ENCODE assay signal across 15 cellular contexts in genomic region chr1:81437649-81438048, GRCh38.
A peak's percentile ranks its signal among the peaks of the same experiment; 100 is the strongest.
DNase-seq lines count a peak whose midpoint lies in the region; ATAC-seq, FAIRE-seq and TF ChIP-seq lines count a peak whose summit lies in the region.
"Had no signal": no experiment of that assay in that cellular context is flagged by ENCODE, and none has a peak within 500 bp of the region (broad histone marks: within the 10 kb centered on the region; RNA-seq: fewer than 3 reads in every experiment).

No MANE protein-coding gene starts in this region.

- TF ChIP-seq EP300 in tibial nerve (IDR thresholded peaks at IDR 0.05), result no peak

- no peak overlapping the region for H3K4me3 ChIP-seq in tibial nerve

- no peak overlapping the region for H3K27ac ChIP-seq in tibial nerve
- H3K27ac ChIP-seq: HL-60, VCaP had no signal

- FAIRE-seq in GM12892 (lab: Jason Lieb, UNC), result peak; percentile 84

- TF ChIP-seq CTCF in tibial nerve (IDR thresholded peaks at IDR 0.05), result no peak

- TF ChIP-seq POLR2A in GM12892 (IDR thresholded peaks at IDR 0.05; ENCODE audit: low read depth, low read length), result no peak
- TF ChIP-seq POLR2A in tibial nerve (IDR thresholded peaks at IDR 0.05), result no peak

- ATAC-seq in GM19395 (IDR thresholded peaks at IDR 0.05; ENCODE audit: unreplicated experiment) (peak; percentile 82), HG02885 (IDR thresholded peaks at IDR 0.05; ENCODE audit: poor library complexity, unreplicated experiment) (peak; percentile 88)

- no peaks in the 10 kb centered on the region for H3K4me1 ChIP-seq in tibial nerve

- no peaks in the 10 kb centered on the region for H3K27me3 ChIP-seq in tibial nerve

- DNase-seq in GM12892 (ENCODE audit: insufficient read length), result no peak
- peak; percentile 3 for DNase-seq in NAMALWA (ENCODE audit: low spot score)
- DNase-seq in AG20443 (ENCODE audit: low spot score), result no peak
- no peak for DNase-seq in cerebellum (ENCODE audit: low spot score)
- no peak for DNase-seq in tibial nerve (ENCODE audit: low spot score in 2 of 2)
- no peak for DNase-seq in NCI-H524 treated with DMSO at 0.1 percent for 48 hours (lab: John Stamatoyannopoulos, UW)
- DNase-seq: activated T-cell treated with anti-CD3 and anti-CD28 coated beads, Interleukin-2, amount 50 U/mL, for 24 hours; AML-193; erythroblast; NCI-H1436 treated with DMSO at 0.1 percent for 48 hours; stimulated activated CD4-positive, alpha-beta T cell treated with anti-CD3 and anti-CD28 coated beads, Interleukin-4, amount 100 ng/mL, for 24 hours had no signal

- WGBS in tibial nerve, 2 donors, result 44 to 59% methylated on average over 3 of the region's 3 CpGs

- no peaks in the 10 kb centered on the region for H3K9me3 ChIP-seq in tibial nerve

- no peaks in the 10 kb centered on the region for H3K36me3 ChIP-seq in tibial nerve
